In genomic region chr6:47438481-47439347, GRCh38 we compare ENCODE assay signal across 9 cellular contexts. TPM values are rescaled to one million over a fixed set of nuclear protein-coding genes. Genes with fewer than 3 reads are reported as not detected.
DNase-seq lines count a peak whose midpoint lies in the region; ATAC-seq and TF ChIP-seq lines count a peak whose summit lies in the region.
"Had no signal": no experiment of that assay in that cellular context is flagged by ENCODE, and none has a peak within 500 bp of the region (broad histone marks: within the 10 kb centered on the region; RNA-seq: fewer than 3 reads in every experiment).

No MANE protein-coding gene starts in this region.

- no peak for TF ChIP-seq POLR2A in adrenal gland (IDR thresholded peaks at IDR 0.05)

- H3K4me1 ChIP-seq in adrenal gland (replicated peaks in 1 of 2): no peaks in the 10 kb centered on the region

- DNase-seq in GM13977 (ENCODE audit: low spot score) (peak; percentile 53), adrenal gland (peak in 6 of 7 donors; percentile 20 to 33 (median 24)), dermis blood vessel endothelial cell (no peak), NCI-H1092 (lab: John Stamatoyannopoulos, UW) (no peak), NCI-H2196 treated with DMSO at 0.1 percent for 48 hours (lab: John Stamatoyannopoulos, UW; ENCODE audit: unreplicated experiment) (no peak), DMS153 (lab: John Stamatoyannopoulos, UW) (no peak)
- DNase-seq: CD8-positive, alpha-beta T cell had no signal

- H3K9me3 ChIP-seq in adrenal gland (replicated peaks in 1 of 3): no peaks in the 10 kb centered on the region

- no peak overlapping the region for H3K4me3 ChIP-seq in adrenal gland

- TF ChIP-seq CTCF in GM13977 (IDR thresholded peaks at IDR 0.05; ENCODE audit: extremely low read depth, insufficient read depth, missing control alignments) (no peak), adrenal gland (IDR thresholded peaks at IDR 0.05) (no peak)

- H3K36me3 ChIP-seq in adrenal gland (replicated peaks in 1 of 2): no peaks in the 10 kb centered on the region

- H3K27me3 ChIP-seq in adrenal gland: no peaks in the 10 kb centered on the region

- intact Hi-C loops in adrenal gland (cut with DNase I): no loop called here

- in situ Hi-C loops in GM13977 (cut with MboI; ENCODE audit: low pct_unique_long_range_greater_than_20kb, low sequenced_read_pairs, unreplicated experiment): no loop called here

- WGBS in adrenal gland, 4 donors: 80 to 93% (median 87%) methylated on average over 8 of the region's 8 CpGs

- ATAC-seq in GM21367 (IDR thresholded peaks at IDR 0.05; ENCODE audit: unreplicated experiment) (peak; percentile 79), HG03139 (IDR thresholded peaks at IDR 0.05; ENCODE audit: unreplicated experiment) (peak; percentile 73)
- ATAC-seq: CD8-positive, alpha-beta T cell had no signal

- no peak overlapping the region for H3K27ac ChIP-seq in adrenal gland

RNA-seq across cellular contexts. Expression of gene CD2AP, which starts 38.9 kb away (rescaled TPM):
- 10 to 100 TPM in 7 of 8 donors, 1 to 10 TPM in 1; 9.7 to 29.6 (median 20.2) TPM for total RNA-seq in adrenal gland
- 10 to 100 TPM in 2 of 3 donors, 1 to 10 TPM in 1; 5.3 to 23.8 (median 10.5) TPM for polyA plus RNA-seq in adrenal gland
- total RNA-seq in dermis blood vessel endothelial cell: 42.0 and 43.7 TPM in 2 replicates

Comparison
In these comparisons a context has a peak if more than half of its experiments do, and no peak if none do; other contexts are left out.
1. DNase-seq: peak in GM13977 (single experiment) and adrenal gland (6 of 7); none in dermis blood vessel endothelial cell (single experiment), NCI-H1092 (single experiment), NCI-H2196 treated with DMSO at 0.1 percent for 48 hours (single experiment) and DMS153 (single experiment).